Comparison of ENCODE assay signal across 6 cellular contexts in the genomic region with DNA sequence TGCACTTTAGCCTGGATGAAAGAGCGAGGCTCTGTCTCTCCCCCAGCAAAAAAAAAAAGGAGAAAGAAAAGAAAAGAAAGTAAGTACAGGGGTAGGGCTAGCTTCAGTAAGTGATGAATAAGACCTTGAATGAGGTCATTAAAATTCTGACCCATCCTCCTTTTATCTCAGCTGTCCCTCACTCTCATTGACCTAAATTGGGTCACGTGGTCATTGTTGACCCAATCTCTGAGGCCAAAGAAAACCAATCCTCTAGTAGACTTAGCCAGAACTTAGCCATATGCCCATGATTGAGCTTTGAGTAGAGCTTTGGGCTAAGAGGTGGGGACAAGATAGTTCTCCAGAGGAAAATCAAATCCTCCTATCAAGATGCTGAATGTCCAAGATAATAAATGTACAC.
"Had no signal": no experiment of that assay in that cellular context is flagged by ENCODE, and none has a peak within 500 bp of the region (broad histone marks: within the 10 kb centered on the region; RNA-seq: fewer than 3 reads in every experiment).

No MANE protein-coding gene starts in this region.

- FAIRE-seq: HTR-8/SVneo had no signal

- H3K4me2 ChIP-seq: KMS-11 had no signal

- H3K27ac ChIP-seq: HL-60, KMS-11 had no signal

- H3K9ac ChIP-seq: KMS-11 had no signal

- DNase-seq: IMR-90, KBM-7, KG1 had no signal
